Comparison of ENCODE assay signal across 10 cellular contexts in genomic region chr3:188051801-188052228, GRCh38.
DNase-seq lines count a peak whose midpoint lies in the region; ATAC-seq and TF ChIP-seq lines count a peak whose summit lies in the region.
"Had no signal": no experiment of that assay in that cellular context is flagged by ENCODE, and none has a peak within 500 bp of the region (broad histone marks: within the 10 kb centered on the region; RNA-seq: fewer than 3 reads in every experiment).

No MANE protein-coding gene starts in this region.

- TF ChIP-seq CTCF in Loucy (conservative IDR thresholded peaks at IDR 0.05; ENCODE audit: low read length) = no peak
- no peak for TF ChIP-seq CTCF in esophagus muscularis mucosa (IDR thresholded peaks at IDR 0.05)

- H2BK120ac ChIP-seq in mesenchymal stem cell (ENCODE audit: low read depth, low read length) = no peak overlapping the region

- no peak for DNase-seq in esophagus muscularis mucosa (ENCODE audit: extremely low spot score)
- DNase-seq in mesenchymal stem cell = no peak
- no peak for DNase-seq in midbrain (lab: John Stamatoyannopoulos, UW)
- no peak for DNase-seq in HK-2 (ENCODE audit: unreplicated experiment)
- DNase-seq in H7 = no peak
- DNase-seq: CD4-positive, CD25-positive, alpha-beta regulatory T cell; NCI-H1048 had no signal

- no peak for TF ChIP-seq EP300 in esophagus muscularis mucosa (IDR thresholded peaks at IDR 0.05)

- H4K91ac ChIP-seq in mesenchymal stem cell (ENCODE audit: low read length) = no peak overlapping the region

- no peak overlapping the region for H2BK15ac ChIP-seq in mesenchymal stem cell (ENCODE audit: low read depth, poor library complexity, severe bottlenecking)

- no peak for TF ChIP-seq POLR2A in esophagus muscularis mucosa (IDR thresholded peaks at IDR 0.05; ENCODE audit: low read depth)

- H2BK12ac ChIP-seq in mesenchymal stem cell (ENCODE audit: low read length in 2 of 2) = peak overlapping the region in 1 of 2 experiments; percentile 46

- no peaks in the 10 kb centered on the region for H3K9me3 ChIP-seq in Loucy (ENCODE audit: insufficient read depth, low read depth, low read length)
- no peaks in the 10 kb centered on the region for H3K9me3 ChIP-seq in esophagus muscularis mucosa
- H3K9me3 ChIP-seq in mesenchymal stem cell (ENCODE audit: control insufficient read depth, low read length) = no peaks in the 10 kb centered on the region
- no peaks in the 10 kb centered on the region for H3K9me3 ChIP-seq in skeletal muscle satellite cell (replicated peaks; ENCODE audit: low read length)

- peaks cover 27% of the 10 kb centered on the region for H3K4me1 ChIP-seq in Loucy (ENCODE audit: insufficient read depth, low read length, poor library complexity, severe bottlenecking)
- H3K4me1 ChIP-seq in esophagus muscularis mucosa = peaks cover 15 to 60% (median 57%) of the 10 kb centered on the region in 4 donors
- peaks cover 5% of the 10 kb centered on the region for H3K4me1 ChIP-seq in mesenchymal stem cell (ENCODE audit: control insufficient read depth, insufficient read depth, low read depth, low read length)
- peaks cover 22% of the 10 kb centered on the region for H3K4me1 ChIP-seq in skeletal muscle satellite cell (ENCODE audit: control insufficient read depth, insufficient read depth, low read length)

- peak overlapping the region; percentile 89 to 96 (median 92) for H3K27ac ChIP-seq in esophagus muscularis mucosa (replicated peaks in 1 of 4)
- no peak overlapping the region for H3K27ac ChIP-seq in mesenchymal stem cell (ENCODE audit: low read length, poor library complexity, severe bottlenecking)

- no peak overlapping the region for H4K8ac ChIP-seq in mesenchymal stem cell (ENCODE audit: low read length)

- H3K4me2 ChIP-seq in Loucy (ENCODE audit: low read depth, low read length, poor library complexity, severe bottlenecking) (no peak overlapping the region), mesenchymal stem cell (ENCODE audit: low read length, poor library complexity, severe bottlenecking) (no peak overlapping the region), skeletal muscle satellite cell (ENCODE audit: low read length) (peak overlapping the region; percentile 62)

- no peak overlapping the region for H2BK5ac ChIP-seq in mesenchymal stem cell (ENCODE audit: low read depth, low read length, poor library complexity, severe bottlenecking)

- H3K14ac ChIP-seq in mesenchymal stem cell (ENCODE audit: low read length in 2 of 2) = no peak overlapping the region

- ATAC-seq in HG02973 (IDR thresholded peaks at IDR 0.05; ENCODE audit: unreplicated experiment) = no peak

- no peak overlapping the region for H3K4ac ChIP-seq in mesenchymal stem cell (ENCODE audit: low read depth in 1 of 2, low read length in 2 of 2)

- H4K20me1 ChIP-seq in Loucy (ENCODE audit: insufficient read depth, low read length, poor library complexity, severe bottlenecking) = no peaks in the 10 kb centered on the region

- no peaks in the 10 kb centered on the region for H3K79me2 ChIP-seq in Loucy (ENCODE audit: insufficient read depth, low read length)

- H3F3A ChIP-seq in Loucy (ENCODE audit: low read depth) = no peaks in the 10 kb centered on the region

- H3K23ac ChIP-seq in mesenchymal stem cell (ENCODE audit: low read length in 2 of 2) = no peak overlapping the region

- no peaks in the 10 kb centered on the region for H3K9me2 ChIP-seq in Loucy (replicated peaks; ENCODE audit: low read depth, low read length)

- H2AFZ ChIP-seq in Loucy (ENCODE audit: low read length) = peak overlapping the region; percentile 47; the same call in 1 of the 2 replicates
- H2AFZ ChIP-seq in mesenchymal stem cell (ENCODE audit: low read depth, low read length) = no peak overlapping the region

- H3K27me3 ChIP-seq in Loucy (ENCODE audit: insufficient read depth, low read length, poor library complexity, severe bottlenecking) (no peaks in the 10 kb centered on the region), esophagus muscularis mucosa (no peaks in the 10 kb centered on the region), mesenchymal stem cell (ENCODE audit: control insufficient read depth in 1 of 2, insufficient read depth in 1 of 2, low read length in 2 of 2) (no peaks in the 10 kb centered on the region), skeletal muscle satellite cell (ENCODE audit: control insufficient read depth, insufficient read depth, low read length) (no peaks in the 10 kb centered on the region), H7 (ENCODE audit: control insufficient read depth, insufficient read depth, low read length) (no peaks in the 10 kb centered on the region)

- H3K18ac ChIP-seq in mesenchymal stem cell (ENCODE audit: low read depth in 1 of 2, low read length in 2 of 2) = no peak overlapping the region

- H3K36me3 ChIP-seq in Loucy (ENCODE audit: insufficient read depth, low read length) (no peaks in the 10 kb centered on the region), esophagus muscularis mucosa (no peaks in the 10 kb centered on the region), mesenchymal stem cell (ENCODE audit: control insufficient read depth in 1 of 2, insufficient read depth in 2 of 2, low read depth in 1 of 2, low read length in 2 of 2) (no peaks in the 10 kb centered on the region), skeletal muscle satellite cell (ENCODE audit: insufficient read depth, low read length) (no peaks in the 10 kb centered on the region), H7 (replicated peaks; ENCODE audit: control insufficient read depth, insufficient read depth, low read length) (no peaks in the 10 kb centered on the region)

- H3K79me1 ChIP-seq in mesenchymal stem cell (replicated peaks; ENCODE audit: low read length, poor library complexity, severe bottlenecking) = no peaks in the 10 kb centered on the region

- H3K4me3 ChIP-seq in Loucy (ENCODE audit: low read length, poor library complexity, severe bottlenecking) = no peak overlapping the region
- H3K4me3 ChIP-seq in esophagus muscularis mucosa = peak overlapping the region; percentile 20 to 32 (median 26)
- H3K4me3 ChIP-seq in mesenchymal stem cell (ENCODE audit: insufficient read depth in 1 of 2, low read depth in 1 of 2, low read length in 2 of 2) = peak overlapping the region in 1 of 2 experiments; percentile 51
- H3K4me3 ChIP-seq in skeletal muscle satellite cell (ENCODE audit: low read length) = peak overlapping the region; percentile 30
- no peak overlapping the region for H3K4me3 ChIP-seq in H7 (ENCODE audit: insufficient read depth, low read depth, low read length)

- 41% methylated on average over 9 of the region's 9 CpGs for WGBS in esophagus muscularis mucosa
- 92% methylated on average over 8 of the region's 9 CpGs for WGBS in mesenchymal stem cell

- H2AK5ac ChIP-seq in mesenchymal stem cell (ENCODE audit: low read length, severe bottlenecking) = peak overlapping the region; percentile 28

- no peak overlapping the region for H3K9ac ChIP-seq in Loucy (ENCODE audit: low read depth, low read length, poor library complexity, severe bottlenecking)
- peak overlapping the region; percentile 80 for H3K9ac ChIP-seq in mesenchymal stem cell (ENCODE audit: low read length)
- H3K9ac ChIP-seq in skeletal muscle satellite cell (ENCODE audit: low read depth, low read length) = no peak overlapping the region

- intact Hi-C loops in esophagus muscularis mucosa (cut with DNase I) = loop anchor here (5.0 to 10.0 kb wide), 5 partner anchors 100 to 895 kb away; partner anchors contain the start of genes BCL6 and LPP

Comparison
In these comparisons a context has a peak if more than half of its experiments do, and no peak if none do; other contexts are left out.
1. H3K4me3 ChIP-seq: peak in esophagus muscularis mucosa (4 of 4) and skeletal muscle satellite cell (single experiment); none in Loucy (single experiment) and H7 (single experiment).